9 cellular contexts compared by ENCODE assay signal in the genomic region with DNA sequence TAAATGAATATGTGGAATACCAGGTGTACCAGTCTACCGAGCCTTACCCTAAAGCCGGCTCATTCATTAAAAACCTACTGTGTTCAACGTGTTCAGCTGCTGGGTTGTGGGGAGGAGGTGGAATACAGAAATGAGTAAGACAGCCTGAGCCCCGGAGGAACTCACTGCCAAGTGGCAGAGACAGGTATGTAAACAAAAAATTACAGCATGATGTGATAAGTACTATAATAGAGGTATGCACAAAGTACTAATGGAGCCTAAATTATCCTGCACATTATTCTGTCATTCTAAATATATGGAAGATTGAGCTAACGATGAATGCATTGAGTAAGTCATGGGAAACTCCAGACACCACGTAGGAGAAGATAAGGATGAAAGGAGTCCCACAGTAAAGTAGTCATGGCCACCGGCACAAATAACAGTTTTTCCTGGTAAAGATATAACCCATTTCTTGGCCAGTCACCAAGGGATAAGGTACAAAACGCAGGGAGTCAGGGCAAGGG. TPM values are rescaled to one million over a fixed set of nuclear protein-coding genes. Genes with fewer than 3 reads are reported as not detected.
DNase-seq lines count a peak whose midpoint lies in the region; ATAC-seq and TF ChIP-seq lines count a peak whose summit lies in the region.
"Had no signal": no experiment of that assay in that cellular context is flagged by ENCODE, and none has a peak within 500 bp of the region (broad histone marks: within the 10 kb centered on the region; RNA-seq: fewer than 3 reads in every experiment).

No MANE protein-coding gene starts in this region.

- no peak for TF ChIP-seq CTCF in foreskin keratinocyte (conservative IDR thresholded peaks at IDR 0.05)
- TF ChIP-seq CTCF in uterus (IDR thresholded peaks at IDR 0.05) = no peak
- TF ChIP-seq CTCF in adrenal gland (IDR thresholded peaks at IDR 0.05) = no peak

- no peak overlapping the region for H3K27ac ChIP-seq in foreskin keratinocyte
- no peak overlapping the region for H3K27ac ChIP-seq in uterus
- no peak overlapping the region for H3K27ac ChIP-seq in adrenal gland

- ATAC-seq in GM18505 (IDR thresholded peaks at IDR 0.05; ENCODE audit: unreplicated experiment) = peak; percentile 51
- peak; percentile 49 for ATAC-seq in GM21381 (IDR thresholded peaks at IDR 0.05; ENCODE audit: unreplicated experiment)
- peak; percentile 42 for ATAC-seq in HG03575 (IDR thresholded peaks at IDR 0.05; ENCODE audit: extremely low read depth, insufficient number of reproducible peaks, low FRiP score, unreplicated experiment)
- peak; percentile 70 for ATAC-seq in foreskin keratinocyte

- H3K9me3 ChIP-seq in uterus (no peaks in the 10 kb centered on the region), adrenal gland (replicated peaks in 1 of 3) (no peaks in the 10 kb centered on the region)

- DNase-seq in foreskin keratinocyte (peak; percentile 49 to 74), ureter (ENCODE audit: low spot score) (no peak), uterus (no peak), RKO (ENCODE audit: low spot score) (no peak), adrenal gland (no peak)
- DNase-seq: left cardiac atrium had no signal

- no peaks in the 10 kb centered on the region for H3K27me3 ChIP-seq in foreskin keratinocyte
- H3K27me3 ChIP-seq in uterus = no peaks in the 10 kb centered on the region
- H3K27me3 ChIP-seq in adrenal gland = no peaks in the 10 kb centered on the region

- H3K4me3 ChIP-seq in uterus (no peak overlapping the region), adrenal gland (no peak overlapping the region)

- TF ChIP-seq POLR2A in GM18505 (IDR thresholded peaks at IDR 0.05; ENCODE audit: borderline replicate concordance, extremely low read depth, insufficient read depth, insufficient read length) (no peak), uterus (IDR thresholded peaks at IDR 0.05) (no peak), adrenal gland (IDR thresholded peaks at IDR 0.05) (no peak)

- H3K4me1 ChIP-seq in foreskin keratinocyte = no peaks in the 10 kb centered on the region
- H3K4me1 ChIP-seq in uterus = no peaks in the 10 kb centered on the region
- no peaks in the 10 kb centered on the region for H3K4me1 ChIP-seq in adrenal gland (replicated peaks in 1 of 2)

- WGBS in adrenal gland, 4 donors = 70 to 85% (median 71%) methylated on average over 8 of the region's 8 CpGs

- no peaks in the 10 kb centered on the region for H3K36me3 ChIP-seq in uterus
- no peaks in the 10 kb centered on the region for H3K36me3 ChIP-seq in adrenal gland (replicated peaks in 1 of 2)

- intact Hi-C loops in uterus (cut with DNase I; ENCODE audit: low total_unique reads) (no loop called here), adrenal gland (cut with DNase I) (no loop called here)

RNA-seq across cellular contexts. Expression of a gene that starts 6.9 kb away (rescaled TPM):
- total RNA-seq in foreskin keratinocyte = 3.1 and 5.5 TPM in 2 replicates
- polyA plus RNA-seq in foreskin keratinocyte = 3.0 and 4.3 TPM in 2 replicates
- total RNA-seq in ureter = 42.4 TPM
- total RNA-seq in uterus = not detected
- total RNA-seq in adrenal gland = 1 to 10 TPM in 1 of 8 donors, under 1 TPM in 2, not detected in 5; 0.27 to 1.1 (median 0.84) TPM
- under 1 TPM; 0.20 to 0.56 (median 0.35) TPM for polyA plus RNA-seq in adrenal gland

Comparison
In these comparisons a context has a peak if more than half of its experiments do, and no peak if none do; other contexts are left out.
1. DNase-seq: peak in foreskin keratinocyte (2 of 2); none in ureter (single experiment), uterus (0 of 2), RKO (single experiment) and adrenal gland (0 of 7).
2. Peak in every context shown above with its lines, with median percentiles within 50 percentile points of each other: ATAC-seq.